ENCODE assay signal across 12 cellular contexts in genomic region chr11:74138021-74138420, GRCh38. TPM values are rescaled to one million over a fixed set of nuclear protein-coding genes. Genes with fewer than 3 reads are reported as not detected.
DNase-seq lines count a peak whose midpoint lies in the region; ATAC-seq, FAIRE-seq and TF ChIP-seq lines count a peak whose summit lies in the region.
"Had no signal": no experiment of that assay in that cellular context is flagged by ENCODE, and none has a peak within 500 bp of the region (broad histone marks: within the 10 kb centered on the region; RNA-seq: fewer than 3 reads in every experiment).

No MANE protein-coding gene starts in this region.

- no TSS peak for BruUV-seq in Calu3 (replicated peaks; lab: Mats Ljungman, UMichigan)
- BruUV-seq in Panc1 (replicated peaks; lab: Mats Ljungman, UMichigan): TSS peak; percentile 67

- no peak for DNase-seq in Calu3
- DNase-seq in Panc1 (ENCODE audit: low read depth, low spot score): no peak
- DNase-seq in epithelial cell of prostate (ENCODE audit: low read depth, low spot score): no peak
- no peak for DNase-seq in osteocyte (ENCODE audit: extremely low spot score, unreplicated experiment)
- no peak for DNase-seq in urothelium cell line (ENCODE audit: low spot score)
- no peak for DNase-seq in SHP77 (lab: John Stamatoyannopoulos, UW)
- no peak for DNase-seq in activated naive CD4-positive, alpha-beta T cell treated with anti-CD3 and anti-CD28 coated beads, Interleukin-2, amount 50 U/mL, for 72 hours (ENCODE audit: low spot score in 2 of 2)
- DNase-seq: NCI-H187 treated with DMSO at 0.1 percent for 48 hours had no signal

- H3K27ac ChIP-seq in Panc1 (ENCODE audit: low read length) (peak overlapping the region; percentile 98), epithelial cell of prostate (peak overlapping the region; percentile 92)

- intact Hi-C loops in Calu3 (cut with micrococcal nuclease; ENCODE audit: unreplicated experiment) (loop anchor here (2.0 to 5.0 kb wide), 2 partner anchors 33 to 71 kb away; partner anchors contain the start of genes C2CD3 and PPME1), Panc1 (cut with micrococcal nuclease; ENCODE audit: unreplicated experiment) (no loop called here)

- CTCF ChIA-PET in Calu3 (lab: Charles Lee): interaction anchor here (1.9 kb wide), 1 partner anchor 33 kb away, joined by 8 read pairs; the partner anchor contains the start of genes C2CD3 and PPME1
- CTCF ChIA-PET in Panc1 (lab: Charles Lee): interaction anchor here (1.4 kb wide), 1 partner anchor 33 kb away, joined by 4 read pairs; the partner anchor contains the start of genes C2CD3 and PPME1

- H3K4me1 Mint-ChIP-seq in Calu3 (ENCODE audit: low read depth, unreplicated experiment) (peaks cover 46% of the 10 kb centered on the region), osteocyte (ENCODE audit: unreplicated experiment) (peaks cover 61% of the 10 kb centered on the region)

- no peaks in the 10 kb centered on the region for H3K9me3 ChIP-seq in Panc1 (ENCODE audit: control insufficient read depth, insufficient read depth, low read depth, low read length)

- H3K4me3 ChIP-seq in Panc1 (ENCODE audit: low read depth in 2 of 2, low read length in 2 of 2): peak overlapping the region in 1 of 2 experiments; percentile 10; a peak in 1 of 4 replicates
- H3K4me3 ChIP-seq: GM12878 had no signal

- FAIRE-seq in urothelium cell line (lab: Jason Lieb, UNC): no peak
- FAIRE-seq: GM12878 had no signal

- H3K9me3 Mint-ChIP-seq in Calu3 (ENCODE audit: low read depth, unreplicated experiment): no peaks in the 10 kb centered on the region
- H3K9me3 Mint-ChIP-seq in osteocyte (ENCODE audit: unreplicated experiment): no peaks in the 10 kb centered on the region
- H3K9me3 Mint-ChIP-seq in activated naive CD4-positive, alpha-beta T cell treated with anti-CD3 and anti-CD28 coated beads, Interleukin-2, amount 50 U/mL, for 72 hours: no peaks in the 10 kb centered on the region
- H3K9me3 Mint-ChIP-seq: activated T-helper 2 cell treated with anti-CD3 and anti-CD28 coated beads, Interferon-gamma antibody, Interleukin-2, Interleukin-4, amounts not matched to agents 10 μg/mL and 5 μg/mL and 100 μg/mL, durations not matched to agents 14 hours and 24 hours and 36 hours had no signal

- H3K4me1 ChIP-seq in Panc1 (ENCODE audit: control insufficient read depth, insufficient read depth, low read length): peaks cover 81% of the 10 kb centered on the region

- H3K27me3 Mint-ChIP-seq in Calu3 (ENCODE audit: unreplicated experiment) (no peaks in the 10 kb centered on the region), osteocyte (ENCODE audit: unreplicated experiment) (no peaks in the 10 kb centered on the region)

- no peaks in the 10 kb centered on the region; the same call in 1 of the 2 replicates for H3K36me3 ChIP-seq in Panc1 (ENCODE audit: control insufficient read depth, insufficient read depth, low read length)

- TF ChIP-seq CTCF in Calu3 (IDR thresholded peaks at IDR 0.05; ENCODE audit: unreplicated experiment): no peak
- TF ChIP-seq CTCF in Panc1 (IDR thresholded peaks at IDR 0.05): no peak
- no peak for TF ChIP-seq CTCF in osteocyte (IDR thresholded peaks at IDR 0.05)

- in situ Hi-C loops in Panc1 (cut with HindIII; ENCODE audit: low pct_unique_long_range_greater_than_20kb, low sequenced_read_pairs): no loop called here

- POLR2A ChIA-PET in Panc1 (lab: Charles Lee): no interaction called here

- H3K4me3 Mint-ChIP-seq in Calu3 (ENCODE audit: low read depth, unreplicated experiment) (peak overlapping the region; percentile 3), osteocyte (ENCODE audit: unreplicated experiment) (no peak overlapping the region)

- H3K27ac Mint-ChIP-seq in Calu3 (ENCODE audit: unreplicated experiment): peak overlapping the region; percentile 68
- peak overlapping the region; percentile 89 for H3K27ac Mint-ChIP-seq in osteocyte (ENCODE audit: unreplicated experiment)
- no peak overlapping the region for H3K27ac Mint-ChIP-seq in activated naive CD4-positive, alpha-beta T cell treated with anti-CD3 and anti-CD28 coated beads, Interleukin-2, amount 50 U/mL, for 72 hours
- H3K27ac Mint-ChIP-seq: activated T-helper 2 cell treated with anti-CD3 and anti-CD28 coated beads, Interferon-gamma antibody, Interleukin-2, Interleukin-4, amounts not matched to agents 10 μg/mL and 5 μg/mL and 100 μg/mL, durations not matched to agents 14 hours and 24 hours and 36 hours had no signal

- H3K36me3 Mint-ChIP-seq in Calu3 (ENCODE audit: insufficient read depth, unreplicated experiment) (no peaks in the 10 kb centered on the region), osteocyte (ENCODE audit: unreplicated experiment) (peaks cover 5% of the 10 kb centered on the region)
- H3K36me3 Mint-ChIP-seq in activated naive CD4-positive, alpha-beta T cell treated with anti-CD3 and anti-CD28 coated beads, Interleukin-2, amount 50 U/mL, for 72 hours: peaks cover 5 to 6% of the 10 kb centered on the region in 2 donors

- peak; percentile 18 for ATAC-seq in Panc1
- no peak for ATAC-seq in activated naive CD4-positive, alpha-beta T cell treated with anti-CD3 and anti-CD28 coated beads, Interleukin-2, amount 50 U/mL, for 72 hours
- no peak for ATAC-seq in GM19035 (IDR thresholded peaks at IDR 0.05; ENCODE audit: unreplicated experiment)
- ATAC-seq: activated CD4-positive, CD25-positive, alpha-beta regulatory T cell treated with anti-CD3 and anti-CD28 coated beads, Interleukin-2, amount 50 U/mL, for 24 hours; GM12878 had no signal

- H3K27me3 ChIP-seq in Panc1 (ENCODE audit: control insufficient read depth, insufficient read depth, low read length): no peaks in the 10 kb centered on the region

RNA-seq across cellular contexts. Expression of gene C2CD3, which starts 32.8 kb away (rescaled TPM):
- total RNA-seq in Calu3 (2022): 22.2 and 26.9 TPM in 2 replicates
- 51.8 TPM for total RNA-seq in Panc1 (2021; ENCODE audit: unreplicated experiment)
- 22.8 TPM for polyA plus RNA-seq in Panc1 (2012; ENCODE audit: insufficient read length)
- 25.2 and 26.9 TPM in 2 replicates for total RNA-seq in osteocyte
- total RNA-seq in activated naive CD4-positive, alpha-beta T cell treated with anti-CD3 and anti-CD28 coated beads, Interleukin-2, amount 50 U/mL, for 72 hours: 10 to 100 TPM; 28.6 to 42.8 TPM

RNA-seq across cellular contexts. Expression of gene PPME1, which starts 33.1 kb away (rescaled TPM):
- 48.0 and 55.0 TPM in 2 replicates for total RNA-seq in Calu3 (2022)
- total RNA-seq in Panc1 (2021; ENCODE audit: unreplicated experiment): 99.4 TPM
- polyA plus RNA-seq in Panc1 (2012; ENCODE audit: insufficient read length): 132 TPM
- total RNA-seq in osteocyte: 33.4 and 40.4 TPM in 2 replicates
- total RNA-seq in activated naive CD4-positive, alpha-beta T cell treated with anti-CD3 and anti-CD28 coated beads, Interleukin-2, amount 50 U/mL, for 72 hours: 10 to 100 TPM; 35.0 to 73.9 TPM

Comparison
In these comparisons a context has a peak if more than half of its experiments do, and no peak if none do; other contexts are left out.
1. H3K27ac Mint-ChIP-seq: peak in Calu3 (single experiment) and osteocyte (single experiment); none in activated naive CD4-positive, alpha-beta T cell treated with anti-CD3 and anti-CD28 coated beads, Interleukin-2, amount 50 U/mL, for 72 hours (0 of 2).